ENCODE assay signal across 13 cellular contexts in genomic region chr4:1862961-1863296, GRCh38. TPM values are rescaled to one million over a fixed set of nuclear protein-coding genes. Genes with fewer than 3 reads are reported as not detected.
DNase-seq lines count a peak whose midpoint lies in the region; ATAC-seq and TF ChIP-seq lines count a peak whose summit lies in the region.
"Had no signal": no experiment of that assay in that cellular context is flagged by ENCODE, and none has a peak within 500 bp of the region (broad histone marks: within the 10 kb centered on the region; RNA-seq: fewer than 3 reads in every experiment).

No MANE protein-coding gene starts in this region.

- H3K9me3 ChIP-seq in T-helper 17 cell (ENCODE audit: control insufficient read depth, low read length, poor library complexity, severe bottlenecking) (no peaks in the 10 kb centered on the region), iPS-20b (ENCODE audit: insufficient read depth, low read depth, low read length) (no peaks in the 10 kb centered on the region)
- H3K9me3 ChIP-seq: ovary, SK-N-SH had no signal

- no peak for TF ChIP-seq POLR2A in erythroblast (IDR thresholded peaks at IDR 0.05; ENCODE audit: low read length)

- no peaks in the 10 kb centered on the region for H3K36me3 Mint-ChIP-seq in activated naive CD4-positive, alpha-beta T cell treated with anti-CD3 and anti-CD28 coated beads, Interleukin-2, amount 10 ng/mL, durations not matched to agents 7 days and 5 days
- H3K36me3 Mint-ChIP-seq in T-helper 17 cell (ENCODE audit: low read depth) = no peaks in the 10 kb centered on the region
- H3K36me3 Mint-ChIP-seq: brain had no signal

- no peak overlapping the region for H3K27ac ChIP-seq in iPS-20b (ENCODE audit: low read length)
- H3K27ac ChIP-seq: ovary had no signal

- ATAC-seq in T-helper 17 cell (no peak), GM19395 (IDR thresholded peaks at IDR 0.05; ENCODE audit: unreplicated experiment) (no peak)
- peak; percentile 19 for ATAC-seq in stimulated activated naive CD8-positive, alpha-beta T cell treated with anti-CD3 and anti-CD28 coated beads, Interleukin-15, amount 100 ng/mL, for 72 hours

- H3K9me3 Mint-ChIP-seq in activated naive CD4-positive, alpha-beta T cell treated with anti-CD3 and anti-CD28 coated beads, Interleukin-2, amount 10 ng/mL, durations not matched to agents 7 days and 5 days = no peaks in the 10 kb centered on the region
- H3K9me3 Mint-ChIP-seq in stimulated activated naive CD8-positive, alpha-beta T cell treated with anti-CD3 and anti-CD28 coated beads, Interleukin-15, amount 100 ng/mL, for 72 hours = no peaks in the 10 kb centered on the region
- H3K9me3 Mint-ChIP-seq: brain had no signal

- H3K9ac ChIP-seq in iPS-20b (ENCODE audit: low read depth, low read length) = no peak overlapping the region
- H3K9ac ChIP-seq: SK-N-SH had no signal

- peak overlapping the region; percentile 60 for H3K4me3 Mint-ChIP-seq in activated naive CD4-positive, alpha-beta T cell treated with anti-CD3 and anti-CD28 coated beads, Interleukin-2, amount 10 ng/mL, durations not matched to agents 7 days and 5 days
- peak overlapping the region; percentile 57 for H3K4me3 Mint-ChIP-seq in T-helper 17 cell
- peak overlapping the region; percentile 84 to 92 for H3K4me3 Mint-ChIP-seq in stimulated activated naive CD8-positive, alpha-beta T cell treated with anti-CD3 and anti-CD28 coated beads, Interleukin-15, amount 100 ng/mL, for 72 hours

- H3K27ac Mint-ChIP-seq in activated naive CD4-positive, alpha-beta T cell treated with anti-CD3 and anti-CD28 coated beads, Interleukin-2, amount 10 ng/mL, durations not matched to agents 7 days and 5 days = peak overlapping the region; percentile 69
- H3K27ac Mint-ChIP-seq in T-helper 17 cell = peak overlapping the region; percentile 53
- peak overlapping the region; percentile 69 to 90 for H3K27ac Mint-ChIP-seq in stimulated activated naive CD8-positive, alpha-beta T cell treated with anti-CD3 and anti-CD28 coated beads, Interleukin-15, amount 100 ng/mL, for 72 hours

- no peaks in the 10 kb centered on the region for H3K4me1 ChIP-seq in iPS-20b (ENCODE audit: insufficient read depth, low read length)

- peaks cover 99% of the 10 kb centered on the region for H3K27me3 ChIP-seq in iPS-20b (ENCODE audit: insufficient read depth, low read length)
- H3K27me3 ChIP-seq: ovary had no signal

- H3K4me3 ChIP-seq in iPS-20b (ENCODE audit: low read length) = peak overlapping the region; percentile 40; the same call in 1 of the 2 replicates
- H3K4me3 ChIP-seq: ovary had no signal

- no peak for DNase-seq in activated naive CD4-positive, alpha-beta T cell treated with anti-CD3 and anti-CD28 coated beads, Interleukin-2, amount 10 ng/mL, durations not matched to agents 7 days and 5 days
- DNase-seq in activated naive CD4-positive, alpha-beta T cell treated with anti-CD3 and anti-CD28 coated beads, Interleukin-2, amount 50 U/mL, for 16 hours = no peak
- DNase-seq in T-helper 17 cell (no peak), DMS53 treated with DMSO at 0.1 percent for 48 hours (lab: John Stamatoyannopoulos, UW; ENCODE audit: unreplicated experiment) (no peak), erythroblast (lab: John Stamatoyannopoulos, UW) (no peak)
- DNase-seq in stimulated activated naive CD8-positive, alpha-beta T cell treated with anti-CD3 and anti-CD28 coated beads, Interleukin-15, amount 100 ng/mL, for 72 hours = no peak
- DNase-seq: DMS79, ovary, SK-N-SH, small intestine had no signal

- CTCF ChIA-PET in activated naive CD4-positive, alpha-beta T cell treated with anti-CD3 and anti-CD28 coated beads, Interleukin-2, amount 10 ng/mL, durations not matched to agents 7 days and 5 days (lab: Charles Lee) = no interaction called here

- peaks cover 25% of the 10 kb centered on the region for H3K4me1 Mint-ChIP-seq in activated naive CD4-positive, alpha-beta T cell treated with anti-CD3 and anti-CD28 coated beads, Interleukin-2, amount 10 ng/mL, durations not matched to agents 7 days and 5 days
- H3K4me1 Mint-ChIP-seq in T-helper 17 cell = peaks cover 9% of the 10 kb centered on the region
- H3K4me1 Mint-ChIP-seq in stimulated activated naive CD8-positive, alpha-beta T cell treated with anti-CD3 and anti-CD28 coated beads, Interleukin-15, amount 100 ng/mL, for 72 hours = peaks cover 40% of the 10 kb centered on the region

- no peaks in the 10 kb centered on the region for H3K36me3 ChIP-seq in iPS-20b (ENCODE audit: insufficient read depth, low read depth, low read length)
- H3K36me3 ChIP-seq: ovary had no signal

- peaks cover 16% of the 10 kb centered on the region for H3K27me3 Mint-ChIP-seq in activated naive CD4-positive, alpha-beta T cell treated with anti-CD3 and anti-CD28 coated beads, Interleukin-2, amount 10 ng/mL, durations not matched to agents 7 days and 5 days
- H3K27me3 Mint-ChIP-seq in T-helper 17 cell = no peaks in the 10 kb centered on the region
- H3K27me3 Mint-ChIP-seq in stimulated activated naive CD8-positive, alpha-beta T cell treated with anti-CD3 and anti-CD28 coated beads, Interleukin-15, amount 100 ng/mL, for 72 hours = no peaks in the 10 kb centered on the region
- H3K27me3 Mint-ChIP-seq: brain had no signal

RNA-seq across cellular contexts. Expression of gene LETM1, which starts 7.0 kb away (rescaled TPM):
- 10 to 100 TPM; 34.4 to 41.4 TPM for total RNA-seq in T-helper 17 cell

RNA-seq across cellular contexts. Expression of gene NSD2, which starts 8.3 kb away (rescaled TPM):
- total RNA-seq in T-helper 17 cell = 10 to 100 TPM; 55.0 to 62.2 TPM
